ENCODE assay signal across 8 cellular contexts in genomic region chr11:13970986-13971385, GRCh38. TPM values are rescaled to one million over a fixed set of nuclear protein-coding genes. Genes with fewer than 3 reads are reported as not detected.
DNase-seq lines count a peak whose midpoint lies in the region; ATAC-seq and TF ChIP-seq lines count a peak whose summit lies in the region.

No MANE protein-coding gene starts in this region.

- intact Hi-C loops in left lung (cut with DNase I) = no loop called here

- no peaks in the 10 kb centered on the region for H3K36me3 ChIP-seq in left lung

- H3K27ac ChIP-seq in left lung = no peak overlapping the region

- DNase-seq in DMS153 treated with DMSO at 0.1 percent for 48 hours (lab: John Stamatoyannopoulos, UW; ENCODE audit: unreplicated experiment) (peak; percentile 43), HPDE6-E6E7 (ENCODE audit: extremely low spot score) (peak; percentile 20), left lung (peak in 1 of 2 donors; percentile 39), Ammon's horn (ENCODE audit: low spot score) (no peak), activated gamma-delta T cell treated with Interleukin-2 at 50 U/mL for 16 hours (no peak), HuH-7.5 (ENCODE audit: low spot score) (no peak)

- H3K27me3 ChIP-seq in left lung = peaks cover 0 to 31% of the 10 kb centered on the region in 2 donors

- H3K4me1 ChIP-seq in left lung = no peaks in the 10 kb centered on the region

- no peaks in the 10 kb centered on the region for H3K9me3 ChIP-seq in left lung

- no peak overlapping the region for H3K4me3 ChIP-seq in WI38 (ENCODE audit: low read depth, low read length)
- no peak overlapping the region for H3K4me3 ChIP-seq in left lung

- ATAC-seq in left lung (peak; percentile 77), GM21786 (IDR thresholded peaks at IDR 0.05; ENCODE audit: unreplicated experiment) (no peak)

- TF ChIP-seq CTCF in WI38 (IDR thresholded peaks at IDR 0.05; ENCODE audit: low read depth, low read length) (0 out of 2 replicates have a peak, but pooled peaks have one; percentile 9), left lung (IDR thresholded peaks at IDR 0.05) (peak in 1 of 2 donors; percentile 20)

RNA-seq across cellular contexts. Expression of gene SPON1, which starts 8.5 kb away (rescaled TPM):
- 100 to 1,000 TPM in 1 of 2 donors, 10 to 100 TPM in 1; 83.2 to 136 TPM for total RNA-seq in left lung

Comparison
In these comparisons a context has a peak if more than half of its experiments do, and no peak if none do; other contexts are left out.
1. DNase-seq: peak in DMS153 treated with DMSO at 0.1 percent for 48 hours (single experiment) and HPDE6-E6E7 (single experiment); none in Ammon's horn (single experiment), activated gamma-delta T cell treated with Interleukin-2 at 50 U/mL for 16 hours (single experiment) and HuH-7.5 (single experiment).